20 cellular contexts compared by ENCODE assay signal in the genomic region with DNA sequence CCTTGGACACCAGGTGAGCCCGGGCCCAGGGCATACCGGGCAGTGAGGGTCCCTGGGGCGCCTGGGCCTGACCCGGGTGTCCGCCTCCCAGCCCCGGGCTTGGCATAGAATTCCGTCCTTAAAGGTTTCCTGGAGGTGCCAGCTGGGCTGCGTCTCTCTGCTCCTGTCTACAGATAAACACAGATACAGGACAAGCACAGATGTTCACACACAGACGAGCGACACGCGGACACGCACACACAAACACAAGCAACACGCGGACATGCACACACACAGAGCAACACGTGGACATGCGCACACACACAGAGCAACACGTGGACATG. TPM values are rescaled to one million over a fixed set of nuclear protein-coding genes. Genes with fewer than 3 reads are reported as not detected.
DNase-seq lines count a peak whose midpoint lies in the region; ATAC-seq and TF ChIP-seq lines count a peak whose summit lies in the region.
"Had no signal": no experiment of that assay in that cellular context is flagged by ENCODE, and none has a peak within 500 bp of the region (broad histone marks: within the 10 kb centered on the region; RNA-seq: fewer than 3 reads in every experiment).

No MANE protein-coding gene starts in this region.

- peak overlapping the region; percentile 0 for H3K27ac Mint-ChIP-seq in activated CD8-positive, alpha-beta memory T cell treated with anti-CD3 and anti-CD28 coated beads, Interleukin-2, amount 10 ng/mL, durations not matched to agents 7 days and 5 days
- H3K27ac Mint-ChIP-seq in stimulated activated naive CD8-positive, alpha-beta T cell treated with anti-CD3 and anti-CD28 coated beads, Interleukin-15, Interleukin-2, amounts not matched to agents 100 ng/mL and 50 ng/mL, for 24 hours, result peak overlapping the region; percentile 21
- H3K27ac Mint-ChIP-seq in glutamatergic neuron (ENCODE audit: unreplicated experiment), result peak overlapping the region; percentile 73

- no peak for ATAC-seq in activated CD8-positive, alpha-beta memory T cell treated with anti-CD3 and anti-CD28 coated beads, Interleukin-2, amount 10 ng/mL, durations not matched to agents 7 days and 5 days
- ATAC-seq in stimulated activated naive CD8-positive, alpha-beta T cell treated with anti-CD3 and anti-CD28 coated beads, Interleukin-15, Interleukin-2, amounts not matched to agents 100 U/mL and 50 U/mL, for 24 hours, result no peak
- no peak for ATAC-seq in GM19023 (IDR thresholded peaks at IDR 0.05; ENCODE audit: unreplicated experiment)
- ATAC-seq: PC-3 had no signal

- no peaks in the 10 kb centered on the region for H3K9me3 Mint-ChIP-seq in activated CD8-positive, alpha-beta memory T cell treated with anti-CD3 and anti-CD28 coated beads, Interleukin-2, amount 10 ng/mL, durations not matched to agents 7 days and 5 days (ENCODE audit: low read depth)
- no peaks in the 10 kb centered on the region for H3K9me3 Mint-ChIP-seq in stimulated activated naive CD8-positive, alpha-beta T cell treated with anti-CD3 and anti-CD28 coated beads, Interleukin-15, Interleukin-2, amounts not matched to agents 100 ng/mL and 50 ng/mL, for 24 hours
- H3K9me3 Mint-ChIP-seq in glutamatergic neuron (ENCODE audit: unreplicated experiment), result peaks cover 2% of the 10 kb centered on the region

- DNase-seq in activated CD8-positive, alpha-beta memory T cell treated with anti-CD3 and anti-CD28 coated beads, Interleukin-2, amount 10 ng/mL, durations not matched to agents 7 days and 5 days, result no peak
- no peak for DNase-seq in activated CD8-positive, alpha-beta memory T cell treated with anti-CD3 and anti-CD28 coated beads for 24 hours
- no peak for DNase-seq in stimulated activated naive CD8-positive, alpha-beta T cell treated with anti-CD3 and anti-CD28 coated beads, Interleukin-15, Interleukin-2, amounts not matched to agents 100 U/mL and 50 U/mL, for 24 hours
- no peak for DNase-seq in glutamatergic neuron
- no peak for DNase-seq in Kasumi-1 (lab: John Stamatoyannopoulos, UW)
- DNase-seq in islet precursor cell, result no peak
- DNase-seq: CD4-positive, CD25-positive, alpha-beta regulatory T cell; COR-L47; DMS 273 treated with DMSO at 0.1 percent for 48 hours; DND-41; KBM-7; NCI-H187; NCI-H2107; NCI-H2227 treated with DMSO at 0.1 percent for 48 hours; NCI-H82; PC-3; RPMI8226; SJCRH30 had no signal

- no peaks in the 10 kb centered on the region for H3K27me3 Mint-ChIP-seq in activated CD8-positive, alpha-beta memory T cell treated with anti-CD3 and anti-CD28 coated beads, Interleukin-2, amount 10 ng/mL, durations not matched to agents 7 days and 5 days
- no peaks in the 10 kb centered on the region for H3K27me3 Mint-ChIP-seq in stimulated activated naive CD8-positive, alpha-beta T cell treated with anti-CD3 and anti-CD28 coated beads, Interleukin-15, Interleukin-2, amounts not matched to agents 100 ng/mL and 50 ng/mL, for 24 hours
- H3K27me3 Mint-ChIP-seq in glutamatergic neuron (ENCODE audit: unreplicated experiment), result no peaks in the 10 kb centered on the region
- H3K27me3 Mint-ChIP-seq: CD4-positive, CD25-positive, alpha-beta regulatory T cell had no signal

- H3K36me3 Mint-ChIP-seq in activated CD8-positive, alpha-beta memory T cell treated with anti-CD3 and anti-CD28 coated beads, Interleukin-2, amount 10 ng/mL, durations not matched to agents 7 days and 5 days, result peaks cover 33% of the 10 kb centered on the region
- peaks cover 37% of the 10 kb centered on the region for H3K36me3 Mint-ChIP-seq in stimulated activated naive CD8-positive, alpha-beta T cell treated with anti-CD3 and anti-CD28 coated beads, Interleukin-15, Interleukin-2, amounts not matched to agents 100 ng/mL and 50 ng/mL, for 24 hours (ENCODE audit: low read depth)
- peaks cover 7% of the 10 kb centered on the region for H3K36me3 Mint-ChIP-seq in glutamatergic neuron (ENCODE audit: unreplicated experiment)

- no peak overlapping the region for H3K4me3 Mint-ChIP-seq in activated CD8-positive, alpha-beta memory T cell treated with anti-CD3 and anti-CD28 coated beads, Interleukin-2, amount 10 ng/mL, durations not matched to agents 7 days and 5 days
- no peak overlapping the region for H3K4me3 Mint-ChIP-seq in stimulated activated naive CD8-positive, alpha-beta T cell treated with anti-CD3 and anti-CD28 coated beads, Interleukin-15, Interleukin-2, amounts not matched to agents 100 ng/mL and 50 ng/mL, for 24 hours
- no peak overlapping the region for H3K4me3 Mint-ChIP-seq in glutamatergic neuron (ENCODE audit: unreplicated experiment)
- H3K4me3 Mint-ChIP-seq: CD4-positive, CD25-positive, alpha-beta regulatory T cell had no signal

- CTCF ChIA-PET in activated CD8-positive, alpha-beta memory T cell treated with anti-CD3 and anti-CD28 coated beads, Interleukin-2, amount 10 ng/mL, durations not matched to agents 7 days and 5 days (lab: Charles Lee), result no interaction called here

- H3K4me1 Mint-ChIP-seq in activated CD8-positive, alpha-beta memory T cell treated with anti-CD3 and anti-CD28 coated beads, Interleukin-2, amount 10 ng/mL, durations not matched to agents 7 days and 5 days, result peaks cover 4% of the 10 kb centered on the region
- no peaks in the 10 kb centered on the region for H3K4me1 Mint-ChIP-seq in stimulated activated naive CD8-positive, alpha-beta T cell treated with anti-CD3 and anti-CD28 coated beads, Interleukin-15, Interleukin-2, amounts not matched to agents 100 ng/mL and 50 ng/mL, for 24 hours (ENCODE audit: low read depth)
- peaks cover 2% of the 10 kb centered on the region for H3K4me1 Mint-ChIP-seq in glutamatergic neuron (ENCODE audit: low read depth, unreplicated experiment)

- TF ChIP-seq CTCF in glutamatergic neuron (IDR thresholded peaks at IDR 0.05; ENCODE audit: partially characterized antibody, unreplicated experiment), result no peak

RNA-seq across cellular contexts. Expression of a gene that starts 18.5 kb away (rescaled TPM):
- 100 to 1,000 TPM; 251 to 260 TPM for total RNA-seq in activated CD8-positive, alpha-beta memory T cell treated with anti-CD3 and anti-CD28 coated beads, Interleukin-2, amount 10 ng/mL, durations not matched to agents 7 days and 5 days
- total RNA-seq in glutamatergic neuron (ENCODE audit: unreplicated experiment), result 276 TPM

RNA-seq across cellular contexts. Expression of a gene that starts 32.3 kb away (rescaled TPM):
- 100 to 1,000 TPM in 1 of 2 experiments, 10 to 100 TPM in 1; 88.0 to 105 TPM for total RNA-seq in activated CD8-positive, alpha-beta memory T cell treated with anti-CD3 and anti-CD28 coated beads, Interleukin-2, amount 10 ng/mL, durations not matched to agents 7 days and 5 days
- 85.3 TPM for total RNA-seq in glutamatergic neuron (ENCODE audit: unreplicated experiment)

Comparison
In these comparisons a context has a peak if more than half of its experiments do, and no peak if none do; other contexts are left out.
1. H3K27ac Mint-ChIP-seq: peak in every context shown above with its lines; median percentile 73 in glutamatergic neuron; 21 in stimulated activated naive CD8-positive, alpha-beta T cell treated with anti-CD3 and anti-CD28 coated beads, Interleukin-15, Interleukin-2, amounts not matched to agents 100 ng/mL and 50 ng/mL, for 24 hours; 0 in activated CD8-positive, alpha-beta memory T cell treated with anti-CD3 and anti-CD28 coated beads, Interleukin-2, amount 10 ng/mL, durations not matched to agents 7 days and 5 days.